Comparison of ENCODE assay signal across 1 cellular context in genomic region chr4:845233-845835, GRCh38.
TF ChIP-seq lines count a peak whose summit lies in the region.

No MANE protein-coding gene starts in this region.

TF ChIP-seq in HCT116, 20 proteins besides CTCF, POLR2A, EP300 and RAD21 (continued from another document):
- no peak for TF ChIP-seq ZBTB33 (IDR thresholded peaks at IDR 0.05; ENCODE audit: extremely low read depth, insufficient replicate concordance, low read length)
- no peak for TF ChIP-seq EZH2phosphoT487 (IDR thresholded peaks at IDR 0.05; ENCODE audit: borderline replicate concordance)
- no peak for TF ChIP-seq SP1 (IDR thresholded peaks at IDR 0.05; ENCODE audit: low read depth)
- no peak for TF ChIP-seq SRF (IDR thresholded peaks at IDR 0.05; ENCODE audit: low read depth)
- no peak for TF ChIP-seq SIN3A (IDR thresholded peaks at IDR 0.05; ENCODE audit: low read depth)
- TF ChIP-seq POLR2AphosphoS5 (IDR thresholded peaks at IDR 0.05; ENCODE audit: low read depth, low read length), result no peak
TF ChIP-seq in HCT116: peak in this region for 0.
